In genomic region chr4:159105063-159105414, GRCh38 we compare ENCODE assay signal across 8 cellular contexts. TPM values are rescaled to one million over a fixed set of nuclear protein-coding genes. Genes with fewer than 3 reads are reported as not detected.
DNase-seq lines count a peak whose midpoint lies in the region; ATAC-seq and TF ChIP-seq lines count a peak whose summit lies in the region.

No MANE protein-coding gene starts in this region.

- peak overlapping the region; percentile 90 for H3K4me3 Mint-ChIP-seq in effector memory CD8-positive, alpha-beta T cell

- peak overlapping the region; percentile 98 for H3K27ac ChIP-seq in neutrophil

- H3K27me3 ChIP-seq in neutrophil, result peaks cover 26% of the 10 kb centered on the region

- peak overlapping the region; percentile 91 to 93 for H3K4me3 ChIP-seq in neutrophil (ENCODE audit: low read depth in 1 of 2, low read length in 1 of 2)

- peak overlapping the region; percentile 98 to 99 for H3K27ac Mint-ChIP-seq in effector memory CD8-positive, alpha-beta T cell

- DNase-seq in D341Med (ENCODE audit: low spot score) (peak; percentile 37), NCI-H82 (lab: John Stamatoyannopoulos, UW) (peak; percentile 71), AG08395 (ENCODE audit: low spot score) (no peak), HCEC 1CT (no peak), ureter (ENCODE audit: low spot score) (no peak)
- DNase-seq in effector memory CD8-positive, alpha-beta T cell, result no peak

- no peaks in the 10 kb centered on the region for H3K9me3 Mint-ChIP-seq in effector memory CD8-positive, alpha-beta T cell

- ATAC-seq in effector memory CD8-positive, alpha-beta T cell (replicated peaks), result no peak
- ATAC-seq in HG03108 (IDR thresholded peaks at IDR 0.05; ENCODE audit: unreplicated experiment), result no peak

- peaks cover 35 to 39% of the 10 kb centered on the region in 2 experiments for H3K4me1 ChIP-seq in neutrophil (ENCODE audit: control insufficient read depth in 1 of 2, insufficient read depth in 1 of 2, low read depth in 1 of 2, low read length in 1 of 2)

- no peaks in the 10 kb centered on the region for H3K36me3 ChIP-seq in neutrophil

- H3K27me3 Mint-ChIP-seq in effector memory CD8-positive, alpha-beta T cell, result no peaks in the 10 kb centered on the region

- TF ChIP-seq CTCF in neutrophil (IDR thresholded peaks at IDR 0.05), result no peak

- no peaks in the 10 kb centered on the region for H3K9me3 ChIP-seq in neutrophil

- H3K36me3 Mint-ChIP-seq in effector memory CD8-positive, alpha-beta T cell (ENCODE audit: insufficient read depth), result peaks cover 30% of the 10 kb centered on the region

- peaks cover 33 to 47% of the 10 kb centered on the region in 2 donors for H3K4me1 Mint-ChIP-seq in effector memory CD8-positive, alpha-beta T cell (ENCODE audit: low read depth in 2 of 2)

RNA-seq across cellular contexts. Expression of gene RAPGEF2, which starts 2.2 kb away (rescaled TPM):
- 56.4 TPM for total RNA-seq in ureter

Comparison
In these comparisons a context has a peak if more than half of its experiments do, and no peak if none do; other contexts are left out.
1. DNase-seq: peak in D341Med (single experiment) and NCI-H82 (single experiment); none in effector memory CD8-positive, alpha-beta T cell (0 of 3), AG08395 (single experiment), HCEC 1CT (single experiment) and ureter (single experiment).